ENCODE assay signal across 29 cellular contexts in the genomic region with DNA sequence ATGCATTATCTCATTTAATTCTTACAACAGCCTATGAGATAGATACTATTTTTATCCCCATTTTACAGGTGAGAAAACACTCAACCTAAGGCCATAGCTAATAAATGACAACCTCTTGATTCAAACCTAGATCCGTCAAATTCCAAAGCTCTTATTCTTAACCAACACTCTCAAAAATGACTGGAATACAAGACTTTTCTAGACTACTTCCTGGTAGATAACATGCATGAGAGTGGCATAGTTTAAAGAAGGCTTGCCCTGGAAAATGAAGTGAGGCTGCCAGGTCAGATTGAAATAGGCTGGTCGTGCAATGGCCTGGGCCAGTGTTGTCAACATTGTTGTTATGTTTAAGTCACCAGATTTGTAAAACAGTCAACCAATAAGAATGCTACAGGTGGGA.
"Had no signal": no experiment of that assay in that cellular context is flagged by ENCODE, and none has a peak within 500 bp of the region (broad histone marks: within the 10 kb centered on the region; RNA-seq: fewer than 3 reads in every experiment).

No MANE protein-coding gene starts in this region.

- ATAC-seq: activated CD8-positive, alpha-beta T cell treated with anti-CD3 and anti-CD28 coated beads for 36 hours; activated naive CD4-positive, alpha-beta T cell treated with anti-CD3 and anti-CD28 coated beads, Interleukin-2, amount 50 U/mL, for 72 hours; activated T-cell treated with anti-CD3 and anti-CD28 coated beads, Interleukin-2, amount 50 U/mL, for 4 hours; activated T-cell treated with anti-CD3 and anti-CD28 coated beads, Interleukin-2, amount 50 U/mL, for 72 hours; activated T-helper 17 cell treated with anti-CD3 and anti-CD28 coated beads, Interleukin-2, amount 50 U/mL, for 72 hours; body of pancreas; T-helper 17 cell had no signal

- DNase-seq: activated B cell treated with CpG ODN at 0.5 μM for 24 hours; activated CD4-positive, alpha-beta memory T cell treated with anti-CD3 and anti-CD28 coated beads for 36 hours; activated CD4-positive, alpha-beta T cell treated with anti-CD3 and anti-CD28 coated beads for 4 hours; activated CD4-positive, alpha-beta T cell treated with anti-CD3 and anti-CD28 coated beads, Interleukin-2, amount 10 ng/mL, durations not matched to agents 24 days and 14 days; activated CD4-positive, alpha-beta T cell treated with anti-CD3 and anti-CD28 coated beads, Interleukin-2, amount 50 U/mL, for 1 hour; activated CD4-positive, alpha-beta T cell treated with anti-CD3 and anti-CD28 coated beads, Interleukin-2, amount 50 U/mL, for 4 hours; activated CD4-positive, CD25-positive, alpha-beta regulatory T cell treated with anti-CD3 and anti-CD28 coated beads, Interleukin-2, amount 50 U/mL, for 72 hours; activated CD8-positive, alpha-beta memory T cell treated with anti-CD3 and anti-CD28 coated beads, Interleukin-2, amount 50 U/mL, for 4 hours; activated CD8-positive, alpha-beta T cell treated with anti-CD3 and anti-CD28 coated beads for 36 hours; activated effector memory CD4-positive, alpha-beta T cell treated with anti-CD3 and anti-CD28 coated beads, Interleukin-2, amount 50 U/mL, for 16 hours; activated gamma-delta T cell treated with Interleukin-2 at 50 U/mL for 16 hours; activated naive CD4-positive, alpha-beta T cell; activated naive CD4-positive, alpha-beta T cell treated with anti-CD3 and anti-CD28 coated beads for 36 hours; activated naive CD4-positive, alpha-beta T cell treated with anti-CD3 and anti-CD28 coated beads, Interleukin-2, amount 50 U/mL, for 16 hours; activated naive CD8-positive, alpha-beta T cell treated with anti-CD3 and anti-CD28 coated beads for 36 hours; activated T-cell treated with anti-CD3 and anti-CD28 coated beads for 4 hours; activated T-cell treated with anti-CD3 and anti-CD28 coated beads, Interleukin-2, amount 50 U/mL, for 1 hour; activated T-cell treated with anti-CD3 and anti-CD28 coated beads, Interleukin-2, amount 50 U/mL, for 4 hours; activated T-cell treated with anti-CD3 and anti-CD28 coated beads, Interleukin-2, amount 50 U/mL, for 72 hours; adrenal gland; amniotic stem cell; aorta; body of pancreas; brain microvascular endothelial cell; central memory CD4-positive, alpha-beta T cell; T-helper 17 cell had no signal

- FAIRE-seq: TTC549 had no signal
